20 cellular contexts compared by ENCODE assay signal in the genomic region with DNA sequence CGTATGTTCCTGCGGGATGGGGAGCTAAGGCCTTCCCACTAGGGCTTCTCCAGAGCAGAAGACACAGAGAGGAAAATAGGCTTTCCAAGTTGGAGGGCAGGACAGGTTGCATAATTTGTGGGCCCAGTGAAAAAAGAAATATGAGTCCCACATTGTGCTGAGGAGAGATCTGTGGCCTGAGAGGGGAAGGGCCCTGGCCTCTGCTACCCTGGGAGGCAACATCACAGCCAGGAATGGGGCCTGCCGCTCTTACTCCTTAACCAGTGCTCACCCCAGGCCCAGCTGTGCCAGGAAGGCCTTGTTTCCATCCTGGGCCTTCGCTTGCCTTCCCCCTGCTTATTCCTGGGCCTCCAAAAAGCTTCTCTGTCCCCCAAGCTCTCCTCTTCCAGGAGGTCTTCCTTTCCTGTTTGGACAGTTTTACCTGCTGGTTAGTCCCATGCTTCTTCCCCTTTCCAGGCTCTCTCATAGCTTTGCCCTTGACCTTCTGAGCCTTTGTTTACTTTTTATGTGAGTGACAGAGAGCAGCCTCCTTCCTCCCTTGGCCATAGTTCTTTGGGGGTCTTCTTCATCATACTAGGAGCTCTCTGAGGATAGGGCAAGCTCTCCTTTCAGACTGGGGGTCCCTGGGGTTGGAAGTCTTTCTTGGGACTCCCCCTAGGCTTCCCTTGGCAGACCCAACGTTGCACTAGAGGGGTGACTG. TPM values are rescaled to one million over a fixed set of nuclear protein-coding genes. Genes with fewer than 3 reads are reported as not detected.
DNase-seq lines count a peak whose midpoint lies in the region; ATAC-seq and TF ChIP-seq lines count a peak whose summit lies in the region.
"Had no signal": no experiment of that assay in that cellular context is flagged by ENCODE, and none has a peak within 500 bp of the region (broad histone marks: within the 10 kb centered on the region; RNA-seq: fewer than 3 reads in every experiment).

No MANE protein-coding gene starts in this region.

- peak overlapping the region; percentile 53 for H3K27ac ChIP-seq in C4-2B
- no peak overlapping the region for H3K27ac ChIP-seq in HEK293 (ENCODE audit: extremely low read depth, low read depth, low read length)
- no peak overlapping the region for H3K27ac ChIP-seq in gastroesophageal sphincter
- no peak overlapping the region for H3K27ac ChIP-seq in neuronal stem cell (replicated peaks; ENCODE audit: low read length)
- H3K27ac ChIP-seq in SK-N-SH (ENCODE audit: low read depth in 2 of 2, low read length in 1 of 2): no peak overlapping the region
- H3K27ac ChIP-seq: tibial artery, VCaP had no signal

- DNase-seq in neuronal stem cell (ENCODE audit: low spot score): no peak
- DNase-seq in activated CD4-positive, alpha-beta memory T cell treated with anti-CD3 and anti-CD28 coated beads, Interleukin-2, amount 10 ng/mL, durations not matched to agents 7 days and 5 days: no peak
- no peak for DNase-seq in SK-N-SH
- no peak for DNase-seq in G401 (ENCODE audit: low spot score)
- DNase-seq: activated gamma-delta T cell treated with Interleukin-2 at 50 U/mL for 16 hours; C1 segment of cervical spinal cord; dermis blood vessel endothelial cell; NCI-H1694 treated with DMSO at 0.1 percent for 48 hours; NCI-H526; stimulated activated CD4-positive, alpha-beta T cell treated with anti-CD3 and anti-CD28 coated beads, Interleukin-12 subunit alpha, Interleukin-12 subunit beta, amount 100 ng/mL, for 4 hours; stimulated activated CD4-positive, alpha-beta T cell treated with anti-CD3 and anti-CD28 coated beads, Interleukin-4, amount 100 ng/mL, for 24 hours; stimulated activated naive CD4-positive, alpha-beta T cell treated with Interleukin-2 at 50 U/mL for 16 hours; T-helper 17 cell had no signal

- H3K9ac ChIP-seq in neuronal stem cell (ENCODE audit: low read depth, low read length, poor library complexity): no peak overlapping the region
- H3K9ac ChIP-seq in SK-N-SH: no peak overlapping the region

- H3K4me2 ChIP-seq in neuronal stem cell (ENCODE audit: insufficient read depth, low read length, poor library complexity, severe bottlenecking) (no peak overlapping the region), SK-N-SH (no peak overlapping the region)

- no peak overlapping the region for H2BK15ac ChIP-seq in neuronal stem cell (ENCODE audit: low read length)

- no peak for TF ChIP-seq RAD21 in SK-N-SH (IDR thresholded peaks at IDR 0.05; ENCODE audit: low read length)

- in situ Hi-C loops in G401 (cut with HindIII; ENCODE audit: low sequenced_read_pairs): no loop called here

- H3K9me3 Mint-ChIP-seq in activated CD4-positive, alpha-beta memory T cell treated with anti-CD3 and anti-CD28 coated beads, Interleukin-2, amount 10 ng/mL, durations not matched to agents 7 days and 5 days: no peaks in the 10 kb centered on the region
- H3K9me3 Mint-ChIP-seq: H9 had no signal

- POLR2A ChIA-PET in HEK293 (lab: Yijun Ruan, JAX) (interaction anchor here (1.3 kb wide), 1 partner anchor 26 kb away, joined by 4 read pairs; the partner anchor contains the start of gene VEGFA), SK-N-SH (lab: Yijun Ruan, JAX) (no interaction called here)
- POLR2A ChIA-PET in activated CD4-positive, alpha-beta memory T cell treated with anti-CD3 and anti-CD28 coated beads, Interleukin-2, amount 10 ng/mL, durations not matched to agents 7 days and 5 days (lab: Charles Lee): no interaction called here

- no peak overlapping the region for H3K4me3 Mint-ChIP-seq in activated CD4-positive, alpha-beta memory T cell treated with anti-CD3 and anti-CD28 coated beads, Interleukin-2, amount 10 ng/mL, durations not matched to agents 7 days and 5 days
- H3K4me3 Mint-ChIP-seq: H9, T-helper 17 cell had no signal

- no peak overlapping the region for H2BK12ac ChIP-seq in neuronal stem cell (ENCODE audit: low read length)

- H4K91ac ChIP-seq in neuronal stem cell (ENCODE audit: low read depth, low read length, poor library complexity): no peak overlapping the region

- H3K36me3 Mint-ChIP-seq in activated CD4-positive, alpha-beta memory T cell treated with anti-CD3 and anti-CD28 coated beads, Interleukin-2, amount 10 ng/mL, durations not matched to agents 7 days and 5 days (ENCODE audit: low read depth): no peaks in the 10 kb centered on the region

- peak overlapping the region; percentile 60 for H3K18ac ChIP-seq in neuronal stem cell (ENCODE audit: low read length)

- WGBS in gastroesophageal sphincter (ENCODE audit: low coverage in 1 of 2), 2 donors: 63 to 100% methylated on average over 1 to 4 of the region's 5 CpGs
- WGBS in neuronal stem cell (ENCODE audit: extremely low coverage in 2 of 2, insufficient read length in 2 of 2, insufficient replicate concordance in 1 of 2), 2 donors: no CpG with 5 or more reads among the region's 5 CpGs
- 56% methylated on average over 5 of the region's 5 CpGs for WGBS in SK-N-SH (ENCODE audit: low lambda C conversion rate)

- H3K14ac ChIP-seq in neuronal stem cell (ENCODE audit: low read length): no peak overlapping the region

- no peaks in the 10 kb centered on the region for H3K79me2 ChIP-seq in SK-N-SH (ENCODE audit: insufficient read depth)

- no peaks in the 10 kb centered on the region for H3F3A ChIP-seq in SK-N-SH (replicated peaks; ENCODE audit: insufficient read depth)

- no peak for TF ChIP-seq POLR2A in gastroesophageal sphincter (IDR thresholded peaks at IDR 0.05)

- no peak overlapping the region for H2AK5ac ChIP-seq in neuronal stem cell (ENCODE audit: low read depth, low read length)

- H3K36me3 ChIP-seq in HEK293 (ENCODE audit: control insufficient read depth in 2 of 2, insufficient read depth in 1 of 2, low read length in 2 of 2) (no peaks in the 10 kb centered on the region), gastroesophageal sphincter (no peaks in the 10 kb centered on the region), neuronal stem cell (replicated peaks in 1 of 2; ENCODE audit: control insufficient read depth in 2 of 2, insufficient read depth in 2 of 2, low read length in 2 of 2) (no peaks in the 10 kb centered on the region), SK-N-SH (replicated peaks in 1 of 2; ENCODE audit: control insufficient read depth in 1 of 2, insufficient read depth in 2 of 2, low read length in 1 of 2) (no peaks in the 10 kb centered on the region)
- H3K36me3 ChIP-seq: tibial artery had no signal

- CTCF ChIA-PET in HEK293 (lab: Yijun Ruan, JAX) (interaction anchor here (0.7 to 2.2 kb wide), 10 partner anchors 13 to 273 kb away, joined by 3 to 6 read pairs (median 4); partner anchors contain the start of gene VEGFA), SK-N-SH (lab: Yijun Ruan, JAX) (interaction anchor here (0.8 to 7.3 kb wide), 8 partner anchors 10 to 136 kb away, joined by 3 to 45 read pairs (median 7); partner anchors contain the start of gene VEGFA)
- CTCF ChIA-PET in activated CD4-positive, alpha-beta memory T cell treated with anti-CD3 and anti-CD28 coated beads, Interleukin-2, amount 10 ng/mL, durations not matched to agents 7 days and 5 days (lab: Charles Lee): interaction anchor here (1.0 to 1.2 kb wide), 2 partner anchors 9 to 25 kb away, joined by 3 read pairs; no protein-coding TSS in a partner anchor

- H3K9me3 ChIP-seq in HEK293 (ENCODE audit: control insufficient read depth, insufficient read depth, low read depth, low read length) (no peaks in the 10 kb centered on the region), gastroesophageal sphincter (no peaks in the 10 kb centered on the region), neuronal stem cell (replicated peaks in 1 of 2; ENCODE audit: control insufficient read depth in 2 of 2, insufficient read depth in 1 of 2, low read depth in 1 of 2, low read length in 2 of 2) (no peaks in the 10 kb centered on the region), SK-N-SH (no peaks in the 10 kb centered on the region)
- H3K9me3 ChIP-seq: tibial artery had no signal

- no peak overlapping the region for H3K4me3 ChIP-seq in HEK293 (ENCODE audit: low read depth, low read length)
- H3K4me3 ChIP-seq in gastroesophageal sphincter: no peak overlapping the region
- no peak overlapping the region for H3K4me3 ChIP-seq in neuronal stem cell (ENCODE audit: low read length in 2 of 2)
- no peak overlapping the region for H3K4me3 ChIP-seq in SK-N-SH (ENCODE audit: low read depth in 2 of 2, low read length in 1 of 2)
- H3K4me3 ChIP-seq: tibial artery had no signal

- no peak overlapping the region for H3K23ac ChIP-seq in neuronal stem cell (ENCODE audit: low read depth, low read length, poor library complexity)

- ATAC-seq in gastroesophageal sphincter: peak; percentile 59
- no peak for ATAC-seq in HG03460 (IDR thresholded peaks at IDR 0.05; ENCODE audit: unreplicated experiment)
- ATAC-seq: T-helper 17 cell had no signal

- H3K4me1 ChIP-seq in HEK293 (ENCODE audit: control insufficient read depth, insufficient read depth, low read length) (no peaks in the 10 kb centered on the region), gastroesophageal sphincter (peaks cover 0 to 13% (median 0%) of the 10 kb centered on the region in 3 donors), neuronal stem cell (ENCODE audit: control insufficient read depth in 2 of 2, insufficient read depth in 1 of 2, low read depth in 1 of 2, low read length in 2 of 2) (peaks cover 21 to 40% of the 10 kb centered on the region in 2 donors), SK-N-SH (ENCODE audit: control insufficient read depth in 1 of 2, insufficient read depth in 2 of 2, low read depth in 1 of 2, low read length in 1 of 2) (peaks cover 0 to 22% of the 10 kb centered on the region in 2 experiments; a peak in 1 of 4 replicates)
- H3K4me1 ChIP-seq: tibial artery had no signal

- no peak overlapping the region for H4K8ac ChIP-seq in neuronal stem cell (ENCODE audit: low read depth, low read length)

- H3K27ac Mint-ChIP-seq in activated CD4-positive, alpha-beta memory T cell treated with anti-CD3 and anti-CD28 coated beads, Interleukin-2, amount 10 ng/mL, durations not matched to agents 7 days and 5 days: no peak overlapping the region
- H3K27ac Mint-ChIP-seq: H9 had no signal

- H2AFZ ChIP-seq in neuronal stem cell (ENCODE audit: low read length) (no peak overlapping the region), SK-N-SH (ENCODE audit: low read depth) (no peak overlapping the region)

- TF ChIP-seq EP300 in gastroesophageal sphincter (IDR thresholded peaks at IDR 0.05): no peak
- TF ChIP-seq EP300 in SK-N-SH (IDR thresholded peaks at IDR 0.05; ENCODE audit: borderline replicate concordance in 1 of 2, low read depth in 1 of 2, low read length in 1 of 2): no peak

- H3K4ac ChIP-seq in neuronal stem cell (ENCODE audit: low read length): no peak overlapping the region

- no peak overlapping the region for H2BK5ac ChIP-seq in neuronal stem cell (ENCODE audit: low read length)

- TF ChIP-seq CTCF in C4-2B (conservative IDR thresholded peaks at IDR 0.05) (no peak), HEK293 (tag by site-specific recombination; IDR thresholded peaks at IDR 0.05) (no peak), gastroesophageal sphincter (IDR thresholded peaks at IDR 0.05) (no peak), SK-N-SH (IDR thresholded peaks at IDR 0.05) (no peak)

- no peaks in the 10 kb centered on the region for H3K9me2 ChIP-seq in SK-N-SH

- no peaks in the 10 kb centered on the region for H4K20me1 ChIP-seq in SK-N-SH (ENCODE audit: insufficient read depth)

- H3K4me1 Mint-ChIP-seq in activated CD4-positive, alpha-beta memory T cell treated with anti-CD3 and anti-CD28 coated beads, Interleukin-2, amount 10 ng/mL, durations not matched to agents 7 days and 5 days: no peaks in the 10 kb centered on the region

- H3K79me1 ChIP-seq in neuronal stem cell (ENCODE audit: low read depth, low read length): no peaks in the 10 kb centered on the region

- no peaks in the 10 kb centered on the region for H3K27me3 ChIP-seq in gastroesophageal sphincter
- peaks cover 0 to 66% (median 0%) of the 10 kb centered on the region in 3 experiments for H3K27me3 ChIP-seq in neuronal stem cell (ENCODE audit: control insufficient read depth in 3 of 3, insufficient read depth in 3 of 3, low read depth in 1 of 3, low read length in 3 of 3)
- 0 out of 2 replicates have a peak, but pooled peaks cover 4% of the 10 kb centered on the region for H3K27me3 ChIP-seq in SK-N-SH (ENCODE audit: insufficient read depth)

- H2BK120ac ChIP-seq in neuronal stem cell (ENCODE audit: low read depth, low read length): no peak overlapping the region

- H3K27me3 Mint-ChIP-seq in activated CD4-positive, alpha-beta memory T cell treated with anti-CD3 and anti-CD28 coated beads, Interleukin-2, amount 10 ng/mL, durations not matched to agents 7 days and 5 days: peaks cover 20% of the 10 kb centered on the region

RNA-seq across cellular contexts. Expression of gene VEGFA, which starts 26.2 kb away (rescaled TPM):
- 10 to 100 TPM; 32.2 to 66.2 (median 40.1) TPM for total RNA-seq in gastroesophageal sphincter
- polyA plus RNA-seq in neuronal stem cell (2013, experiment 1 of 2): 29.0 TPM
- polyA plus RNA-seq in neuronal stem cell (2013, experiment 2 of 2): 29.1 TPM
- 10 to 100 TPM; 48.1 to 49.5 TPM for total RNA-seq in activated CD4-positive, alpha-beta memory T cell treated with anti-CD3 and anti-CD28 coated beads, Interleukin-2, amount 10 ng/mL, durations not matched to agents 7 days and 5 days
- polyA plus RNA-seq in SK-N-SH (2012; rRNA removed): 81.0 and 130 TPM in 2 replicates
- 42.6 and 66.6 TPM in 2 replicates for polyA plus RNA-seq in SK-N-SH (2012; cell fraction: cytosol; rRNA removed)
- 412 and 501 TPM in 2 replicates for polyA plus RNA-seq in SK-N-SH (2012; cell fraction: nucleus; rRNA removed)
- 20.4 and 32.7 TPM in 2 replicates for total RNA-seq in G401 (2014; rRNA removed; shearing (Covaris generic))

RNA-seq across cellular contexts. Expression of gene MRPS18A, which starts 56.2 kb away (rescaled TPM):
- 10 to 100 TPM; 36.3 to 47.3 (median 38.6) TPM for total RNA-seq in gastroesophageal sphincter
- 52.5 TPM for polyA plus RNA-seq in neuronal stem cell (2013, experiment 1 of 2)
- polyA plus RNA-seq in neuronal stem cell (2013, experiment 2 of 2): 51.4 TPM
- total RNA-seq in activated CD4-positive, alpha-beta memory T cell treated with anti-CD3 and anti-CD28 coated beads, Interleukin-2, amount 10 ng/mL, durations not matched to agents 7 days and 5 days: 10 to 100 TPM; 38.5 to 40.5 TPM
- polyA plus RNA-seq in SK-N-SH (2012; rRNA removed): 56.9 and 57.0 TPM in 2 replicates
- 31.9 and 44.3 TPM in 2 replicates for polyA plus RNA-seq in SK-N-SH (2012; cell fraction: cytosol; rRNA removed)
- 33.1 and 37.4 TPM in 2 replicates for polyA plus RNA-seq in SK-N-SH (2012; cell fraction: nucleus; rRNA removed)
- 70.5 and 89.4 TPM in 2 replicates for total RNA-seq in G401 (2014; rRNA removed; shearing (Covaris generic))
